In the genomic region with DNA sequence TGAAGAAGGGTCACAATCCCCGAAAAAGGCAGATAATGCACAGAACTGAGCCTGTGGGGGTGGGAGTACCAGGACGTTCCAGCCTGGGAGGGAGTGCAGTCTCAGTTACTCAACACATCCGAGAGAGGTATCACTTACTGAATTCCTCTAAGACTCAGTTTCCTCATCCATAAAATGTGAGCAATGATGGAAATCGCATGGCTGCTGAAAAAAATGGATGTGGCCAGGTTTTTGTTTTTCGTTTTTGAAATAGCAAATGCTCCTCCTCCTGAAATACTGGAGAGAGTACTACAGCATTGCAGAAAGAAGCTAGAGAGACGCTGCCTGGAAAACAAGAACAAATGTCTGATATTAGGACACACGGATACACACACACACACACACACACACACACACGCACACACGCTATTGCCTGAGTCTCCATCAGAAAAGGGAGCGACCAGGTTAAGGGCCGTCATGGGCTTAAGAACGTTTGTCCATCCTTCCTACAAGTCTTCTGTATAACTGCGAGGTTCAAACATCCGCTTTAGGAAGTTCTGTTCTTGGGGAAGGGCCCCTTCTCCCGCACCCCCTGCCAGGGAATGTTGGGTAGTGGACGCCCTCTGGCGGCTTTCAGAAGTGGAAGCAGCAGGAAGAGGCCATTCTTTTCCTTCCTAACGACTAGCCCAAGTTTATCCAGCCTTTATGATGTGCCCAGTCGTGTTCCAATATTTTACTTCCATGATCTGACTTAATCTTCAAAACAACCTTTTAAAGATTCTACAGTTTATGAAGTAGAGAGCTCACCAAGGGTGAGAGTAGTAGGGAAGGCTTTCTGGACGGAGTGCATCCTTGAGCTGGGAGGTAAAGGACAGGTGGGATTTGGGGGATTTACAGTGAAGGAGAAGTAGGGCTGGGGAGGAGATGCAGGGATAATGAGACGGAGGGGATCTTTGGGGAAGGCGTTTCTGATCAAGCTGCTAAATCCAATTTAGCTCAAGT, we compare ENCODE assay signal across 8 cellular contexts. TPM values are rescaled to one million over a fixed set of nuclear protein-coding genes. Genes with fewer than 3 reads are reported as not detected.
DNase-seq lines count a peak whose midpoint lies in the region; ATAC-seq, FAIRE-seq and TF ChIP-seq lines count a peak whose summit lies in the region.

No MANE protein-coding gene starts in this region.

- H3K27me3 ChIP-seq in CD4-positive, alpha-beta memory T cell (ENCODE audit: insufficient read depth, low read length) = peaks cover 34% of the 10 kb centered on the region

- H3K27ac Mint-ChIP-seq in CD4-positive, alpha-beta memory T cell = peak overlapping the region in 3 of 7 donors; percentile 21 to 69 (median 60)
- no peak overlapping the region for H3K27ac Mint-ChIP-seq in activated naive CD4-positive, alpha-beta T cell treated with anti-CD3 and anti-CD28 coated beads, Interleukin-2, amount 50 U/mL, for 24 hours

- no peaks in the 10 kb centered on the region for H3K9me3 ChIP-seq in CD4-positive, alpha-beta memory T cell (ENCODE audit: control insufficient read depth in 1 of 2, low read length in 2 of 2)

- peaks cover 40 to 50% of the 10 kb centered on the region in 2 donors for H3K27me3 Mint-ChIP-seq in CD4-positive, alpha-beta memory T cell
- H3K27me3 Mint-ChIP-seq in activated naive CD4-positive, alpha-beta T cell treated with anti-CD3 and anti-CD28 coated beads, Interleukin-2, amount 50 U/mL, for 24 hours = peaks cover 31% of the 10 kb centered on the region

- TF ChIP-seq POLR2A in H54 (IDR thresholded peaks at IDR 0.05; ENCODE audit: low read depth, low read length) = no peak

- H3K4me1 Mint-ChIP-seq in CD4-positive, alpha-beta memory T cell = peaks cover 1 to 14% (median 12%) of the 10 kb centered on the region in 4 donors
- peaks cover 13% of the 10 kb centered on the region for H3K4me1 Mint-ChIP-seq in activated naive CD4-positive, alpha-beta T cell treated with anti-CD3 and anti-CD28 coated beads, Interleukin-2, amount 50 U/mL, for 24 hours

- peaks cover 0 to 2% (median 0%) of the 10 kb centered on the region in 8 donors for H3K9me3 Mint-ChIP-seq in CD4-positive, alpha-beta memory T cell
- no peaks in the 10 kb centered on the region for H3K9me3 Mint-ChIP-seq in activated naive CD4-positive, alpha-beta T cell treated with anti-CD3 and anti-CD28 coated beads, Interleukin-2, amount 50 U/mL, for 24 hours

- H3K4me1 ChIP-seq in CD4-positive, alpha-beta memory T cell (ENCODE audit: insufficient read depth, low read length) = peaks cover 14% of the 10 kb centered on the region

- ATAC-seq in GM18498 (IDR thresholded peaks at IDR 0.05; ENCODE audit: unreplicated experiment) (no peak), HG03442 (IDR thresholded peaks at IDR 0.05; ENCODE audit: unreplicated experiment) (no peak)

- peak overlapping the region in 7 of 8 donors; percentile 46 to 74 (median 54) for H3K4me3 Mint-ChIP-seq in CD4-positive, alpha-beta memory T cell
- H3K4me3 Mint-ChIP-seq in activated naive CD4-positive, alpha-beta T cell treated with anti-CD3 and anti-CD28 coated beads, Interleukin-2, amount 50 U/mL, for 24 hours = peak overlapping the region; percentile 26

- CTCF ChIA-PET in CD4-positive, alpha-beta memory T cell (lab: Charles Lee; ENCODE audit: partially characterized antibody) = interaction anchor here (0.8 to 6.2 kb wide), 13 partner anchors 10 to 61 kb away, joined by 3 to 60 read pairs (median 8); partner anchors contain the start of genes CRABP2 and ISG20L2

- H3K36me3 Mint-ChIP-seq in CD4-positive, alpha-beta memory T cell = no peaks in the 10 kb centered on the region
- no peaks in the 10 kb centered on the region for H3K36me3 Mint-ChIP-seq in activated naive CD4-positive, alpha-beta T cell treated with anti-CD3 and anti-CD28 coated beads, Interleukin-2, amount 50 U/mL, for 24 hours

- no peak overlapping the region for H3K4me3 ChIP-seq in CD4-positive, alpha-beta memory T cell (ENCODE audit: low read length in 2 of 2)

- H3K27ac ChIP-seq in CD4-positive, alpha-beta memory T cell (ENCODE audit: low read depth, low read length) = no peak overlapping the region

- FAIRE-seq in H54 (lab: Jason Lieb, UNC) = no peak

- peak in 4 of 5 donors; percentile 28 to 37 (median 32) for DNase-seq in CD4-positive, alpha-beta memory T cell
- DNase-seq in H54 (ENCODE audit: insufficient read length, low spot score) (peak; percentile 92), NCI-H345 (lab: John Stamatoyannopoulos, UW) (peak; percentile 51), glomerular endothelial cell (ENCODE audit: extremely low read depth, low read depth, low spot score) (peak; percentile 62), nucleus accumbens (lab: John Stamatoyannopoulos, UW) (peak in 47 of 56 donors; percentile 9 to 82 (median 45))

- intact Hi-C loops in CD4-positive, alpha-beta memory T cell (cut with micrococcal nuclease) = loop anchor here (1.0 kb wide), 2 partner anchors 18 to 52 kb away; no protein-coding TSS in a partner anchor

- POLR2A ChIA-PET in CD4-positive, alpha-beta memory T cell (lab: Charles Lee; ENCODE audit: partially characterized antibody) = interaction anchor here (0.8 kb wide), 1 partner anchor 50 kb away, joined by 3 read pairs; no protein-coding TSS in a partner anchor

- no peaks in the 10 kb centered on the region for H3K36me3 ChIP-seq in CD4-positive, alpha-beta memory T cell (ENCODE audit: insufficient read depth, low read length)

RNA-seq across cellular contexts. Expression of gene NES, which starts 0.7 kb away (rescaled TPM):
- total RNA-seq in CD4-positive, alpha-beta memory T cell = not detected
- polyA plus RNA-seq in CD4-positive, alpha-beta memory T cell = not detected
- total RNA-seq in glomerular endothelial cell = 250 and 276 TPM in 2 replicates

RNA-seq across cellular contexts. Expression of gene CRABP2, which starts 27.5 kb away (rescaled TPM):
- under 1 TPM; 0.55 to 0.61 TPM for total RNA-seq in CD4-positive, alpha-beta memory T cell
- polyA plus RNA-seq in CD4-positive, alpha-beta memory T cell = under 1 TPM in 1 of 2 donors, not detected in 1; 0.21 TPM
- 0.35 and 0.63 TPM in 2 replicates for total RNA-seq in glomerular endothelial cell

RNA-seq across cellular contexts. Expression of gene BCAN, which starts 36.0 kb away (rescaled TPM):
- total RNA-seq in CD4-positive, alpha-beta memory T cell = not detected
- polyA plus RNA-seq in CD4-positive, alpha-beta memory T cell = not detected
- 0.24 TPM in 1 of 2 replicates, not detected in the other for total RNA-seq in glomerular endothelial cell

RNA-seq across cellular contexts. Expression of gene METTL25B, which starts 50.4 kb away (rescaled TPM):
- total RNA-seq in CD4-positive, alpha-beta memory T cell = 10 to 100 TPM; 30.5 to 35.7 TPM
- polyA plus RNA-seq in CD4-positive, alpha-beta memory T cell = 1 to 10 TPM; 4.6 to 7.5 TPM
- total RNA-seq in glomerular endothelial cell = 8.8 and 9.5 TPM in 2 replicates

RNA-seq across cellular contexts. Expression of gene ISG20L2, which starts 50.7 kb away (rescaled TPM):
- total RNA-seq in CD4-positive, alpha-beta memory T cell = 10 to 100 TPM; 47.9 to 53.1 TPM
- 10 to 100 TPM; 11.4 to 19.3 TPM for polyA plus RNA-seq in CD4-positive, alpha-beta memory T cell
- 18.6 and 19.5 TPM in 2 replicates for total RNA-seq in glomerular endothelial cell

Comparison
In these comparisons a context has a peak if more than half of its experiments do, and no peak if none do; other contexts are left out.
1. DNase-seq: peak in every context shown above with its lines; median percentile 92 in H54; 62 in glomerular endothelial cell; 51 in NCI-H345; 45 in nucleus accumbens; 32 in CD4-positive, alpha-beta memory T cell.
2. RNA of gene NES, which starts 0.7 kb away (total RNA-seq): 250 to 276 TPM in glomerular endothelial cell; not detected in CD4-positive, alpha-beta memory T cell; every median in the first group is over 100 times any median in the second.